8 cellular contexts compared by ENCODE assay signal in genomic region chr6:52286798-52287432, GRCh38. TPM values are rescaled to one million over a fixed set of nuclear protein-coding genes. Genes with fewer than 3 reads are reported as not detected.
DNase-seq lines count a peak whose midpoint lies in the region; ATAC-seq and TF ChIP-seq lines count a peak whose summit lies in the region.

No MANE protein-coding gene starts in this region.

- ATAC-seq in HG03354 (IDR thresholded peaks at IDR 0.05; ENCODE audit: poor library complexity, severe bottlenecking, unreplicated experiment) (no peak), HG02610 (IDR thresholded peaks at IDR 0.05; ENCODE audit: unreplicated experiment) (no peak)

- TF ChIP-seq CTCF in NB4 (IDR thresholded peaks at IDR 0.05; ENCODE audit: low read depth, low read length) (peak; percentile 95), SK-N-SH (IDR thresholded peaks at IDR 0.05) (peak; percentile 84)

- H2AFZ ChIP-seq in SK-N-SH (ENCODE audit: low read depth): peak overlapping the region; percentile 59

- peaks cover 14 to 24% of the 10 kb centered on the region in 2 experiments; a peak in 3 of 4 replicates for H3K4me1 ChIP-seq in SK-N-SH (ENCODE audit: control insufficient read depth in 1 of 2, insufficient read depth in 2 of 2, low read depth in 1 of 2, low read length in 1 of 2)
- H3K4me1 ChIP-seq in adipocyte (ENCODE audit: control insufficient read depth, insufficient read depth, low read length): peaks cover 30% of the 10 kb centered on the region

- H3K27ac ChIP-seq in SK-N-SH (ENCODE audit: low read depth in 2 of 2, low read length in 1 of 2): peak overlapping the region in 1 of 2 experiments; percentile 99; a peak in 2 of 4 replicates

- DNase-seq in GM03348 (ENCODE audit: low spot score): peak; percentile 69
- peak; percentile 88 for DNase-seq in NB4 (ENCODE audit: low read depth)
- DNase-seq in SK-N-SH: peak; percentile 63
- DNase-seq in adipocyte (ENCODE audit: low read depth): peak; percentile 82
- peak; percentile 71 for DNase-seq in hepatic stellate cell (ENCODE audit: low spot score)
- peak; percentile 36 for DNase-seq in smooth muscle cell of the brain vasculature (ENCODE audit: low read depth, low spot score)

- H3K9me3 ChIP-seq in SK-N-SH: no peaks in the 10 kb centered on the region
- no peaks in the 10 kb centered on the region for H3K9me3 ChIP-seq in adipocyte (ENCODE audit: control insufficient read depth, low read length)

- POLR2A ChIA-PET in SK-N-SH (lab: Yijun Ruan, JAX): no interaction called here

- H3K27me3 ChIP-seq in SK-N-SH (ENCODE audit: insufficient read depth): no peaks in the 10 kb centered on the region
- no peaks in the 10 kb centered on the region for H3K27me3 ChIP-seq in adipocyte (replicated peaks; ENCODE audit: control insufficient read depth, insufficient read depth, low read length)

- no peak for TF ChIP-seq POLR2A in NB4 (IDR thresholded peaks at IDR 0.05; ENCODE audit: extremely low read depth, insufficient read length)

- WGBS in SK-N-SH (ENCODE audit: low lambda C conversion rate): 8% methylated on average over 2 of the region's 2 CpGs

- CTCF ChIA-PET in SK-N-SH (lab: Yijun Ruan, JAX): interaction anchor here (0.6 to 8.6 kb wide), 16 partner anchors 8 to 436 kb away, joined by 3 to 119 read pairs (median 4); partner anchors contain the start of gene PAQR8

- H3K36me3 ChIP-seq in SK-N-SH (replicated peaks in 1 of 2; ENCODE audit: control insufficient read depth in 1 of 2, insufficient read depth in 2 of 2, low read length in 1 of 2) (peaks cover 6 to 10% of the 10 kb centered on the region in 2 experiments), adipocyte (ENCODE audit: control insufficient read depth, insufficient read depth, low read length, severe bottlenecking) (peaks cover 4% of the 10 kb centered on the region)

- H3K9ac ChIP-seq in SK-N-SH: no peak overlapping the region
- H3K9ac ChIP-seq in adipocyte (ENCODE audit: low read length): no peak overlapping the region

- H3K4me3 ChIP-seq in NB4 (ENCODE audit: low read depth, low read length) (no peak overlapping the region), SK-N-SH (ENCODE audit: low read depth in 2 of 2, low read length in 1 of 2) (no peak overlapping the region), adipocyte (ENCODE audit: low read length) (no peak overlapping the region)

- no peak for TF ChIP-seq EP300 in SK-N-SH (IDR thresholded peaks at IDR 0.05; ENCODE audit: borderline replicate concordance in 1 of 2, low read depth in 1 of 2, low read length in 1 of 2)

- no peaks in the 10 kb centered on the region for H3K9me2 ChIP-seq in SK-N-SH

- peak; percentile 69 for TF ChIP-seq RAD21 in SK-N-SH (IDR thresholded peaks at IDR 0.05; ENCODE audit: low read length)

- H3K79me2 ChIP-seq in SK-N-SH (ENCODE audit: insufficient read depth): peaks cover 23% of the 10 kb centered on the region

- H3K4me2 ChIP-seq in SK-N-SH: no peak overlapping the region

- no peaks in the 10 kb centered on the region for H4K20me1 ChIP-seq in SK-N-SH (ENCODE audit: insufficient read depth)

- no peaks in the 10 kb centered on the region for H3F3A ChIP-seq in SK-N-SH (replicated peaks; ENCODE audit: insufficient read depth)

TF ChIP-seq in SK-N-SH, 30 proteins besides CTCF, POLR2A, EP300 and RAD21 (continues in another document):
- TF ChIP-seq RFX5 (IDR thresholded peaks at IDR 0.05; ENCODE audit: low read length) (no peak), EZH2phosphoT487 (IDR thresholded peaks at IDR 0.05; ENCODE audit: borderline replicate concordance, low read depth) (no peak), TAF1 (IDR thresholded peaks at IDR 0.05; ENCODE audit: borderline replicate concordance, low read depth, low read length) (no peak), TEAD4 (IDR thresholded peaks at IDR 0.05; ENCODE audit: borderline replicate concordance, insufficient read depth) (no peak), JUND (IDR thresholded peaks at IDR 0.05) (no peak), MEF2A (IDR thresholded peaks at IDR 0.05; ENCODE audit: borderline replicate concordance, low read depth) (no peak), SIN3A (IDR thresholded peaks at IDR 0.05; ENCODE audit: borderline replicate concordance, low read depth, low read length) (no peak), FOXJ3 (CRISPR knock-in tag; IDR thresholded peaks at IDR 0.05) (no peak), GATA2 (CRISPR knock-in tag; IDR thresholded peaks at IDR 0.05) (peak; percentile 51), GABPA (IDR thresholded peaks at IDR 0.05; ENCODE audit: low read depth) (no peak), PBX3 (IDR thresholded peaks at IDR 0.05) (no peak), RXRA (IDR thresholded peaks at IDR 0.05; ENCODE audit: borderline replicate concordance, low read depth) (no peak), MAX (IDR thresholded peaks at IDR 0.05; ENCODE audit: low read depth) (no peak), NFIC (IDR thresholded peaks at IDR 0.05; ENCODE audit: borderline replicate concordance) (no peak), NRF1 (IDR thresholded peaks at IDR 0.05; ENCODE audit: low read depth, low read length) (no peak), USF2 (IDR thresholded peaks at IDR 0.05; ENCODE audit: borderline replicate concordance, low read depth, low read length) (no peak), SMC3 (IDR thresholded peaks at IDR 0.05; ENCODE audit: low read depth, low read length) (peak; percentile 79), REST (IDR thresholded peaks at IDR 0.05; ENCODE audit: low read depth, low read length) (no peak), USF1 (IDR thresholded peaks at IDR 0.05; ENCODE audit: borderline replicate concordance, low read depth) (no peak), FOXM1 (IDR thresholded peaks at IDR 0.05; ENCODE audit: low read depth) (no peak), FOSL2 (IDR thresholded peaks at IDR 0.05; ENCODE audit: borderline replicate concordance, low read depth) (peak; percentile 5; the same call in 1 of the 2 replicates), ELF1 (IDR thresholded peaks at IDR 0.05) (peak; percentile 57; the same call in 1 of the 2 replicates)

RNA-seq across cellular contexts. Expression of gene MCM3, which starts 2.4 kb away (rescaled TPM):
- 62.4 and 71.4 TPM in 2 replicates for polyA plus RNA-seq in SK-N-SH (2012; rRNA removed)
- polyA plus RNA-seq in SK-N-SH (2012; cell fraction: cytosol; rRNA removed): 57.2 and 65.0 TPM in 2 replicates
- 65.2 and 85.5 TPM in 2 replicates for polyA plus RNA-seq in SK-N-SH (2012; cell fraction: nucleus; rRNA removed)

RNA-seq across cellular contexts. Expression of gene IL17F, which starts 42.6 kb away (rescaled TPM):
- polyA plus RNA-seq in SK-N-SH (2012; rRNA removed): not detected in 2 replicates
- not detected in 2 replicates for polyA plus RNA-seq in SK-N-SH (2012; cell fraction: cytosol; rRNA removed)
- not detected in 2 replicates for polyA plus RNA-seq in SK-N-SH (2012; cell fraction: nucleus; rRNA removed)

Comparison
In these comparisons a context has a peak if more than half of its experiments do, and no peak if none do; other contexts are left out.
1. DNase-seq: peak in every context shown above with its lines; median percentile 88 in NB4; 82 in adipocyte; 71 in hepatic stellate cell; 69 in GM03348; 63 in SK-N-SH; 36 in smooth muscle cell of the brain vasculature.